In genomic region chr19:18402433-18403248, GRCh38 we compare ENCODE assay signal across 12 cellular contexts. TPM values are rescaled to one million over a fixed set of nuclear protein-coding genes. Genes with fewer than 3 reads are reported as not detected.
DNase-seq lines count a peak whose midpoint lies in the region; ATAC-seq and TF ChIP-seq lines count a peak whose summit lies in the region.
"Not testable (repeated sequence)": the region's sequence is repeated elsewhere in the genome, so short reads cannot be mapped to it uniquely, and the experiment has no call there.
"Had no signal": no experiment of that assay in that cellular context is flagged by ENCODE, and none has a peak within 500 bp of the region (broad histone marks: within the 10 kb centered on the region; RNA-seq: fewer than 3 reads in every experiment).

No MANE protein-coding gene starts in this region.

- not testable (repeated sequence) for H4K20me1 ChIP-seq in BLaER1 treated with 17β-estradiol and CSF1 and Interleukin-3, amounts not matched to agents 10 nM and 100 nM; OCI-LY1 (ENCODE audit: insufficient read depth, low read length)

- peak overlapping the region; percentile 56 to 95 (median 74) for H3K4me2 ChIP-seq in BLaER1 treated with 17β-estradiol and CSF1 and Interleukin-3, amounts not matched to agents 10 nM and 100 nM
- H3K4me2 ChIP-seq in OCI-LY1 (ENCODE audit: low read length): peak overlapping the region; percentile 59; the same call in 1 of the 2 replicates

- not testable (repeated sequence) for TF ChIP-seq CTCF in OCI-LY1 (IDR thresholded peaks at IDR 0.05; ENCODE audit: low read length); progenitor cell of endocrine pancreas (IDR thresholded peaks at IDR 0.05; ENCODE audit: unreplicated experiment); tibial nerve (IDR thresholded peaks at IDR 0.05)

- H3F3A ChIP-seq in OCI-LY1 (ENCODE audit: insufficient read depth, low read length): not testable (repeated sequence)

- peak; percentile 23 for DNase-seq in UCSD-AML1 (lab: John Stamatoyannopoulos, UW; ENCODE audit: unreplicated experiment)
- DNase-seq in memory B cell (ENCODE audit: low spot score in 2 of 2); progenitor cell of endocrine pancreas (ENCODE audit: low spot score, unreplicated experiment); tibial nerve (ENCODE audit: low spot score in 2 of 2): not testable (repeated sequence)

- H3K27me3 ChIP-seq in BLaER1 treated with 17β-estradiol and CSF1 and Interleukin-3, amounts not matched to agents 10 nM and 100 nM; OCI-LY1 (ENCODE audit: insufficient read depth, low read length): not testable (repeated sequence)
- H3K27me3 ChIP-seq in tibial nerve: peaks cover 0 to 11% of the 10 kb centered on the region in 2 donors

- H3K4me3 Mint-ChIP-seq in IgD-negative memory B cell (peak overlapping the region in 2 of 4 donors; percentile 58 to 61), memory B cell (peak overlapping the region; percentile 21)
- peak overlapping the region; percentile 50 for H3K4me3 Mint-ChIP-seq in dendritic cell treated with granulocyte-macrophage colony-stimulating factor and Interleukin-4, amounts not matched to agents 40 ng/mL and 50 ng/mL, for 4 days
- not testable (repeated sequence) for H3K4me3 Mint-ChIP-seq in progenitor cell of endocrine pancreas (ENCODE audit: low read depth)

- WGBS in tibial nerve, 2 donors: 68 to 69% methylated on average over 18 of the region's 18 CpGs

- not testable (repeated sequence) for H3K9me3 ChIP-seq in BLaER1 treated with 17β-estradiol and CSF1 and Interleukin-3, amounts not matched to agents 10 nM and 100 nM (replicated peaks in 1 of 11); OCI-LY1 (ENCODE audit: low read length); tibial nerve

- not testable (repeated sequence) for H3K36me3 Mint-ChIP-seq in IgD-negative memory B cell; dendritic cell treated with granulocyte-macrophage colony-stimulating factor and Interleukin-4, amounts not matched to agents 40 ng/mL and 50 ng/mL, for 4 days (ENCODE audit: low read depth); memory B cell; progenitor cell of endocrine pancreas (ENCODE audit: insufficient read depth)

- H3K4me3 ChIP-seq in BLaER1 treated with 17β-estradiol and CSF1 and Interleukin-3, amounts not matched to agents 10 nM and 100 nM: peak overlapping the region in 5 of 10 experiments; percentile 28 to 50 (median 41); a peak in 8 of 20 replicates
- peak overlapping the region; percentile 31 for H3K4me3 ChIP-seq in OCI-LY1 (ENCODE audit: low read depth, low read length, poor library complexity, severe bottlenecking)
- H3K4me3 ChIP-seq in tibial nerve: not testable (repeated sequence)

- H3K4me1 Mint-ChIP-seq in IgD-negative memory B cell (peaks cover 22 to 24% (median 24%) of the 10 kb centered on the region in 3 donors), memory B cell (peaks cover 23% of the 10 kb centered on the region), progenitor cell of endocrine pancreas (ENCODE audit: low read depth) (peaks cover 16% of the 10 kb centered on the region)
- peaks cover 51% of the 10 kb centered on the region for H3K4me1 Mint-ChIP-seq in dendritic cell treated with granulocyte-macrophage colony-stimulating factor and Interleukin-4, amounts not matched to agents 40 ng/mL and 50 ng/mL, for 4 days (ENCODE audit: low read depth)

- H3K4me1 ChIP-seq in BLaER1 treated with 17β-estradiol and CSF1 and Interleukin-3, amounts not matched to agents 10 nM and 100 nM: peaks cover 34 to 76% (median 54%) of the 10 kb centered on the region in 10 experiments
- peaks cover 20% of the 10 kb centered on the region for H3K4me1 ChIP-seq in OCI-LY1 (ENCODE audit: insufficient read depth, low read length, severe bottlenecking)
- H3K4me1 ChIP-seq in tibial nerve: peaks cover 0 to 33% (median 0%) of the 10 kb centered on the region in 4 donors

- H3K36me3 ChIP-seq in BLaER1 treated with 17β-estradiol and CSF1 and Interleukin-3, amounts not matched to agents 10 nM and 100 nM; OCI-LY1 (ENCODE audit: insufficient read depth, low read length); tibial nerve: not testable (repeated sequence)

- intact Hi-C loops in dendritic cell treated with granulocyte-macrophage colony-stimulating factor and Interleukin-4, amounts not matched to agents 40 ng/mL and 50 ng/mL, for 4 days (cut with micrococcal nuclease): not testable (repeated sequence)

- H3K9me3 Mint-ChIP-seq in IgD-negative memory B cell; dendritic cell treated with granulocyte-macrophage colony-stimulating factor and Interleukin-4, amounts not matched to agents 40 ng/mL and 50 ng/mL, for 4 days; memory B cell; progenitor cell of endocrine pancreas (ENCODE audit: low read depth): not testable (repeated sequence)

- TF ChIP-seq POLR2A in tibial nerve (IDR thresholded peaks at IDR 0.05): not testable (repeated sequence)

- H3K27me3 Mint-ChIP-seq in IgD-negative memory B cell; dendritic cell treated with granulocyte-macrophage colony-stimulating factor and Interleukin-4, amounts not matched to agents 40 ng/mL and 50 ng/mL, for 4 days; memory B cell; progenitor cell of endocrine pancreas: not testable (repeated sequence)

- peak overlapping the region; percentile 58 to 85 (median 79) for H3K27ac ChIP-seq in BLaER1 treated with 17β-estradiol and CSF1 and Interleukin-3, amounts not matched to agents 10 nM and 100 nM
- H3K27ac ChIP-seq in OCI-LY1 (ENCODE audit: low read depth, low read length, poor library complexity, severe bottlenecking): peak overlapping the region; percentile 82
- peak overlapping the region in 3 of 4 donors; percentile 34 to 64 (median 42) for H3K27ac ChIP-seq in tibial nerve

- H3K79me2 ChIP-seq in OCI-LY1 (ENCODE audit: insufficient read depth, low read length): not testable (repeated sequence)

- not testable (repeated sequence) for ATAC-seq in memory B cell (ENCODE audit: low read depth)

- TF ChIP-seq EP300 in tibial nerve (IDR thresholded peaks at IDR 0.05): not testable (repeated sequence)

- not testable (repeated sequence) for H2AFZ ChIP-seq in OCI-LY1 (ENCODE audit: low read length)

- H3K9ac ChIP-seq in BLaER1 treated with 17β-estradiol and CSF1 and Interleukin-3, amounts not matched to agents 10 nM and 100 nM: peak overlapping the region; percentile 49 to 84 (median 66)
- H3K9ac ChIP-seq in OCI-LY1 (ENCODE audit: low read length): peak overlapping the region; percentile 48; the same call in 1 of the 2 replicates

- H3K27ac Mint-ChIP-seq in IgD-negative memory B cell (peak overlapping the region in 2 of 3 donors; percentile 76 to 81), memory B cell (peak overlapping the region; percentile 4), progenitor cell of endocrine pancreas (peak overlapping the region; percentile 76)
- H3K27ac Mint-ChIP-seq in dendritic cell treated with granulocyte-macrophage colony-stimulating factor and Interleukin-4, amounts not matched to agents 40 ng/mL and 50 ng/mL, for 4 days: peak overlapping the region; percentile 90

- H3K9me2 ChIP-seq in OCI-LY1 (ENCODE audit: low read depth, low read length): not testable (repeated sequence)

RNA-seq across cellular contexts. Expression of gene LRRC25, which starts 5.2 kb away (rescaled TPM):
- polyA plus RNA-seq in IgD-negative memory B cell: 14.9 TPM
- total RNA-seq in progenitor cell of endocrine pancreas (not detected in 2 replicates), tibial nerve (10 to 100 TPM in 2 of 4 donors, 1 to 10 TPM in 2; 9.0 to 13.8 (median 9.8) TPM)
- total RNA-seq: activated T-helper 17 cell treated with anti-CD3 and anti-CD28 coated beads, Interleukin-2, amount 50 U/mL, for 72 hours; lung microvascular endothelial cell had no signal

RNA-seq across cellular contexts. Expression of gene SSBP4, which starts 16.6 kb away (rescaled TPM):
- polyA plus RNA-seq in IgD-negative memory B cell: 97.4 TPM
- total RNA-seq in progenitor cell of endocrine pancreas (57.7 and 61.8 TPM in 2 replicates), tibial nerve (100 to 1,000 TPM in 1 of 4 donors, 10 to 100 TPM in 3; 67.4 to 172 (median 84.2) TPM)

RNA-seq across cellular contexts. Expression of gene GDF15, which starts 16.7 kb away (rescaled TPM):
- not detected for polyA plus RNA-seq in IgD-negative memory B cell
- total RNA-seq in progenitor cell of endocrine pancreas (10.5 and 14.4 TPM in 2 replicates), tibial nerve (10 to 100 TPM in 2 of 4 donors, 1 to 10 TPM in 2; 4.2 to 31.0 (median 13.2) TPM)
- total RNA-seq: CD8-positive, alpha-beta T cell; frontal cortex had no signal

RNA-seq across cellular contexts. Expression of gene ISYNA1, which starts 35.3 kb away (rescaled TPM):
- polyA plus RNA-seq in IgD-negative memory B cell: 17.2 TPM
- total RNA-seq in progenitor cell of endocrine pancreas: 234 TPM in 2 replicates
- 10 to 100 TPM; 43.5 to 82.2 (median 52.4) TPM for total RNA-seq in tibial nerve

Comparison
In these comparisons a context has a peak if more than half of its experiments do, and no peak if none do; other contexts are left out.
1. H3K27ac Mint-ChIP-seq: peak in every context shown above with its lines; median percentile 90 in dendritic cell treated with granulocyte-macrophage colony-stimulating factor and Interleukin-4, amounts not matched to agents 40 ng/mL and 50 ng/mL, for 4 days; 78 in IgD-negative memory B cell; 76 in progenitor cell of endocrine pancreas; 4 in memory B cell.